Comparison of ENCODE assay signal across 14 cellular contexts in the genomic region with DNA sequence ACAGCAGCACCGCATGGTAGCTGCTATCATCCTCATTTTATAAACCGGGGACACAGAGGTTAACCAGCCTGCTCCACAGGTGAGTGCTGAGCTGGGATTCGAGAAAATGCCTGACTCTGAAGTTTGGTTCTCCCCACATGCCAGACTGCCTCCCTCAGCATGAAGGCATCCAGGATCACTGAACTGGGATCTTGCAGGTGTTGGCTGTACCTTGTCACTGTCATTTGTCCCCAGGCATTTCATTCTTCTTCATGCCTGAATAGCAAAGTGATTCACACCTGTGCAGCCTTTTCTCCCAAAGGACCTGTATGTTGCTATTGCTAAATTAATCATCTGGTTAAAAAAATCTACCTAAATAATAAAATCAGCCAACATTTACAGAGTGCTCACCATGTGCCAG.
DNase-seq lines count a peak whose midpoint lies in the region; TF ChIP-seq lines count a peak whose summit lies in the region.
"Had no signal": no experiment of that assay in that cellular context is flagged by ENCODE, and none has a peak within 500 bp of the region (broad histone marks: within the 10 kb centered on the region; RNA-seq: fewer than 3 reads in every experiment).

No MANE protein-coding gene starts in this region.

- no peak overlapping the region for H3K4me3 Mint-ChIP-seq in HFFc6
- no peak overlapping the region for H3K4me3 Mint-ChIP-seq in endodermal cell
- H3K4me3 Mint-ChIP-seq: CD4-positive, alpha-beta memory T cell; IgD-negative memory B cell had no signal

- no peak overlapping the region for H3K9ac ChIP-seq in endodermal cell (ENCODE audit: extremely low read depth, low read length, poor library complexity, severe bottlenecking)

- no peaks in the 10 kb centered on the region for H3K27me3 ChIP-seq in endodermal cell (ENCODE audit: control insufficient read depth, insufficient read depth, low read length, poor library complexity, severe bottlenecking)
- H3K27me3 ChIP-seq: BE2C had no signal

- POLR2A ChIA-PET in OCI-LY7 (lab: Charles Lee) = interaction anchor here (0.8 to 4.8 kb wide), 3 partner anchors 8 to 49 kb away, joined by 4 to 49 read pairs (median 6); no protein-coding TSS in a partner anchor

- H3K79me2 ChIP-seq in OCI-LY7 (ENCODE audit: insufficient read depth, low read depth, low read length) = peaks cover 80% of the 10 kb centered on the region

- H4K20me1 ChIP-seq in OCI-LY7 (ENCODE audit: insufficient read depth, low read length) = no peaks in the 10 kb centered on the region

- H3K36me3 ChIP-seq in OCI-LY7 (ENCODE audit: insufficient read depth, low read length) = peaks cover 6% of the 10 kb centered on the region; the same call in 1 of the 2 replicates
- no peaks in the 10 kb centered on the region for H3K36me3 ChIP-seq in endodermal cell (ENCODE audit: control insufficient read depth, insufficient read depth, low read length)
- H3K36me3 ChIP-seq: BE2C, HAP-1 had no signal

- CTCF ChIA-PET in OCI-LY7 (lab: Charles Lee; ENCODE audit: unreplicated experiment) = interaction anchor here (1.0 kb wide), 1 partner anchor 10 kb away, joined by 3 read pairs; no protein-coding TSS in a partner anchor

- no TSS peak for BruUV-seq in OCI-LY7 (replicated peaks; lab: Mats Ljungman, UMichigan)

- H3K4me1 ChIP-seq in OCI-LY7 (ENCODE audit: insufficient read depth, low read length, poor library complexity, severe bottlenecking) = peaks cover 80% of the 10 kb centered on the region
- H3K4me1 ChIP-seq in endodermal cell (ENCODE audit: control insufficient read depth, insufficient read depth, low read length) = no peaks in the 10 kb centered on the region
- H3K4me1 ChIP-seq: BE2C, HAP-1 had no signal

- WGBS in endodermal cell (ENCODE audit: insufficient coverage in 1 of 2, insufficient read length in 1 of 2), 2 experiments = 86 to 92% methylated on average over 3 of the region's 3 CpGs

- peaks cover 68% of the 10 kb centered on the region for H3K4me1 Mint-ChIP-seq in HFFc6 (ENCODE audit: low read depth)
- H3K4me1 Mint-ChIP-seq in endodermal cell = peaks cover 3% of the 10 kb centered on the region
- H3K4me1 Mint-ChIP-seq: CD4-positive, alpha-beta memory T cell; IgD-negative memory B cell had no signal

- peaks cover 7% of the 10 kb centered on the region; the same call in 1 of the 2 replicates for H3K36me3 Mint-ChIP-seq in HFFc6 (ENCODE audit: low read depth)
- H3K36me3 Mint-ChIP-seq in endodermal cell (ENCODE audit: low read depth) = no peaks in the 10 kb centered on the region
- H3K36me3 Mint-ChIP-seq: CD4-positive, alpha-beta memory T cell; IgD-negative memory B cell had no signal

- no peaks in the 10 kb centered on the region for H3K9me2 ChIP-seq in OCI-LY7 (ENCODE audit: insufficient read depth, low read length)

- H3K27ac ChIP-seq in OCI-LY7 (ENCODE audit: low read depth, low read length, poor library complexity, severe bottlenecking) = peak overlapping the region; percentile 74
- no peak overlapping the region for H3K27ac ChIP-seq in endodermal cell (ENCODE audit: low read depth, low read length)
- H3K27ac ChIP-seq: C4-2B had no signal

- TF ChIP-seq CTCF in HFFc6 (IDR thresholded peaks at IDR 0.05) (no peak), OCI-LY7 (conservative IDR thresholded peaks at IDR 0.05; ENCODE audit: low read length) (no peak), endodermal cell (conservative IDR thresholded peaks at IDR 0.05) (no peak)

- H3K27me3 Mint-ChIP-seq in HFFc6 (ENCODE audit: insufficient read depth) (peaks cover 2% of the 10 kb centered on the region), endodermal cell (ENCODE audit: insufficient read depth) (no peaks in the 10 kb centered on the region)

- intact Hi-C loops in OCI-LY7 (cut with micrococcal nuclease; ENCODE audit: unreplicated experiment) (no loop called here), posterior vena cava (cut with DNase I) (no loop called here)

- peak overlapping the region; percentile 34 for H3K27ac Mint-ChIP-seq in HFFc6
- H3K27ac Mint-ChIP-seq in endodermal cell = no peak overlapping the region
- H3K27ac Mint-ChIP-seq: CD4-positive, alpha-beta memory T cell; IgD-negative memory B cell had no signal

- H3K9me3 Mint-ChIP-seq in HFFc6 (no peaks in the 10 kb centered on the region), endodermal cell (no peaks in the 10 kb centered on the region)
- H3K9me3 Mint-ChIP-seq: CD4-positive, alpha-beta memory T cell; IgD-negative memory B cell had no signal

- H3K4me2 ChIP-seq in OCI-LY7 (ENCODE audit: low read length) = peak overlapping the region; percentile 80

- DNase-seq in ELF-1 (ENCODE audit: low read depth, low spot score) = peak; percentile 8
- DNase-seq in HFFc6 = no peak
- DNase-seq in OCI-LY7 (ENCODE audit: low spot score) = peak; percentile 55
- DNase-seq in kidney tubule cell (ENCODE audit: low spot score) = peak; percentile 71
- no peak for DNase-seq in posterior vena cava (ENCODE audit: low spot score)
- no peak for DNase-seq in NCI-H2196 treated with DMSO at 0.1 percent for 48 hours (lab: John Stamatoyannopoulos, UW; ENCODE audit: unreplicated experiment)
- no peak for DNase-seq in endodermal cell
- DNase-seq: BE2C; CD4-positive, alpha-beta memory T cell; DMS79; GDM1 had no signal

- no peak overlapping the region for H2AFZ ChIP-seq in OCI-LY7 (ENCODE audit: low read length)

- H3K9me3 ChIP-seq in OCI-LY7 (ENCODE audit: low read length) (no peaks in the 10 kb centered on the region), endodermal cell (ENCODE audit: control insufficient read depth, low read length) (no peaks in the 10 kb centered on the region)
- H3K9me3 ChIP-seq: BE2C, HAP-1 had no signal

- peak overlapping the region; percentile 30 for H3K4me3 ChIP-seq in OCI-LY7 (ENCODE audit: low read depth, low read length, poor library complexity, severe bottlenecking)
- H3K4me3 ChIP-seq in endodermal cell (ENCODE audit: low read length) = no peak overlapping the region
- H3K4me3 ChIP-seq: HAP-1 had no signal

Comparison
In these comparisons a context has a peak if more than half of its experiments do, and no peak if none do; other contexts are left out.
1. DNase-seq: peak in ELF-1 (single experiment), OCI-LY7 (single experiment) and kidney tubule cell (single experiment); none in HFFc6 (single experiment), posterior vena cava (single experiment), NCI-H2196 treated with DMSO at 0.1 percent for 48 hours (single experiment) and endodermal cell (single experiment).